ENCODE assay signal across 15 cellular contexts in genomic region chr19:4042064-4042730, GRCh38. TPM values are rescaled to one million over a fixed set of nuclear protein-coding genes. Genes with fewer than 3 reads are reported as not detected.
A peak's percentile ranks its signal among the peaks of the same experiment; 100 is the strongest.
DNase-seq lines count a peak whose midpoint lies in the region; ATAC-seq and TF ChIP-seq lines count a peak whose summit lies in the region.
"Had no signal": no experiment of that assay in that cellular context is flagged by ENCODE, and none has a peak within 500 bp of the region (broad histone marks: within the 10 kb centered on the region; RNA-seq: fewer than 3 reads in every experiment).

No MANE protein-coding gene starts in this region.

- no peak for TF ChIP-seq POLR2A in Peyer's patch (IDR thresholded peaks at IDR 0.05)

- H3K27ac ChIP-seq in Peyer's patch (peak overlapping the region in 3 of 4 donors; percentile 15 to 79 (median 35)), dorsolateral prefrontal cortex (peak overlapping the region in 54 of 59 donors; percentile 25 to 96 (median 82)), lower lobe of right lung (peak overlapping the region; percentile 56), substantia nigra (ENCODE audit: low read depth, low read length, poor library complexity, severe bottlenecking) (peak overlapping the region; percentile 64)
- H3K27ac ChIP-seq: ovary, SJCRH30 had no signal

- no peaks in the 10 kb centered on the region for H3K27me3 Mint-ChIP-seq in osteocyte (ENCODE audit: unreplicated experiment)
- H3K27me3 Mint-ChIP-seq: brain, memory B cell, type B pancreatic cell had no signal

- H3K4me1 Mint-ChIP-seq in osteocyte (ENCODE audit: unreplicated experiment) = peaks cover 2% of the 10 kb centered on the region
- H3K4me1 Mint-ChIP-seq: brain had no signal

- H3K27me3 ChIP-seq in Peyer's patch (no peaks in the 10 kb centered on the region), dorsolateral prefrontal cortex (no peaks in the 10 kb centered on the region), lower lobe of right lung (ENCODE audit: low read depth) (no peaks in the 10 kb centered on the region)
- H3K27me3 ChIP-seq: ovary, SJCRH30 had no signal

- no peak overlapping the region for H3K4me3 Mint-ChIP-seq in osteocyte (ENCODE audit: unreplicated experiment)
- H3K4me3 Mint-ChIP-seq: brain, memory B cell, type B pancreatic cell had no signal

- no peak for TF ChIP-seq CTCF in Peyer's patch (IDR thresholded peaks at IDR 0.05)
- no peak for TF ChIP-seq CTCF in dorsolateral prefrontal cortex (IDR thresholded peaks at IDR 0.05 in 54 of 56, conservative IDR thresholded peaks at IDR 0.05 in 2 of 56; ENCODE audit: low read depth in 1 of 56, partially characterized antibody in 56 of 56)
- TF ChIP-seq CTCF in lower lobe of right lung (IDR thresholded peaks at IDR 0.05) = no peak
- TF ChIP-seq CTCF in osteocyte (IDR thresholded peaks at IDR 0.05) = no peak

- H3K36me3 Mint-ChIP-seq in osteocyte (ENCODE audit: unreplicated experiment) = peaks cover 8% of the 10 kb centered on the region

- H3K27ac Mint-ChIP-seq in osteocyte (ENCODE audit: unreplicated experiment) = no peak overlapping the region
- H3K27ac Mint-ChIP-seq: brain, memory B cell had no signal

- H3K36me3 ChIP-seq in Peyer's patch (peaks cover 0 to 45% (median 0%) of the 10 kb centered on the region in 3 donors), lower lobe of right lung (peaks cover 65% of the 10 kb centered on the region)
- H3K36me3 ChIP-seq: ovary, SJCRH30 had no signal

- H3K4me1 ChIP-seq in Peyer's patch (peaks cover 0 to 34% (median 3%) of the 10 kb centered on the region in 4 donors), lower lobe of right lung (peaks cover 19% of the 10 kb centered on the region)
- H3K4me1 ChIP-seq: SJCRH30 had no signal

- no peaks in the 10 kb centered on the region for H3K9me3 Mint-ChIP-seq in osteocyte (ENCODE audit: unreplicated experiment)
- H3K9me3 Mint-ChIP-seq: brain, memory B cell, type B pancreatic cell had no signal

- peak in 1 of 2 donors; percentile 16 for ATAC-seq in lower lobe of right lung
- no peak for ATAC-seq in GM21576 (IDR thresholded peaks at IDR 0.05; ENCODE audit: unreplicated experiment)

- H3K4me3 ChIP-seq in Peyer's patch (no peak overlapping the region), dorsolateral prefrontal cortex (no peak overlapping the region), lower lobe of right lung (no peak overlapping the region)
- H3K4me3 ChIP-seq: ovary, SJCRH30 had no signal

- DNase-seq in Peyer's patch (no peak), dorsolateral prefrontal cortex (no peak), lower lobe of right lung (no peak), substantia nigra (lab: John Stamatoyannopoulos, UW) (peak in 1 of 49 donors; percentile 85), NOMO-1 (lab: John Stamatoyannopoulos, UW; ENCODE audit: unreplicated experiment in 2 of 2) (no peak), mucosa of gallbladder (ENCODE audit: low spot score) (no peak), osteocyte (ENCODE audit: extremely low spot score, unreplicated experiment) (no peak)
- DNase-seq: C1 segment of cervical spinal cord, DMS79 treated with DMSO at 0.1 percent for 48 hours, SJCRH30 had no signal

- intact Hi-C loops in dorsolateral prefrontal cortex (cut with DNase I) (no loop called here), lower lobe of right lung (cut with DNase I) (no loop called here)

- H3K9me3 ChIP-seq in Peyer's patch = no peaks in the 10 kb centered on the region
- no peaks in the 10 kb centered on the region for H3K9me3 ChIP-seq in lower lobe of right lung
- H3K9me3 ChIP-seq: ovary, SJCRH30 had no signal

RNA-seq across cellular contexts. Expression of gene ZBTB7A, which starts 24.5 kb away (rescaled TPM):
- total RNA-seq in Peyer's patch (100 to 1,000 TPM in 2 of 4 donors, 10 to 100 TPM in 2; 74.3 to 149 (median 96.1) TPM), dorsolateral prefrontal cortex (100 to 1,000 TPM in 60 of 120 experiments, 10 to 100 TPM in 60; 61.2 to 152 (median 99.8) TPM), lower lobe of right lung (51.9 TPM), mucosa of gallbladder (82.6 TPM), osteocyte (29.4 and 30.0 TPM in 2 replicates)

RNA-seq across cellular contexts. Expression of gene PIAS4, which starts 34.7 kb away (rescaled TPM):
- total RNA-seq in Peyer's patch (10 to 100 TPM; 15.9 to 47.9 (median 24.2) TPM), dorsolateral prefrontal cortex (10 to 100 TPM; 24.8 to 57.8 (median 38.6) TPM), lower lobe of right lung (27.6 TPM), mucosa of gallbladder (31.9 TPM), osteocyte (28.8 and 29.4 TPM in 2 replicates)

RNA-seq across cellular contexts. Expression of gene EEF2, which starts 56.9 kb away (rescaled TPM):
- 1,000 to 10,000 TPM in 3 of 4 donors, 100 to 1,000 TPM in 1; 914 to 1,425 (median 1,203) TPM for total RNA-seq in Peyer's patch
- 1,000 to 10,000 TPM in 114 of 120 experiments, 100 to 1,000 TPM in 6; 863 to 1,554 (median 1,176) TPM for total RNA-seq in dorsolateral prefrontal cortex
- total RNA-seq in lower lobe of right lung = 1,984 TPM
- total RNA-seq in mucosa of gallbladder = 2,245 TPM
- 3,162 and 3,203 TPM in 2 replicates for total RNA-seq in osteocyte
